16 cellular contexts compared by ENCODE assay signal in genomic region chr11:86737752-86738151, GRCh38.
DNase-seq lines count a peak whose midpoint lies in the region; ATAC-seq and TF ChIP-seq lines count a peak whose summit lies in the region.
"Had no signal": no experiment of that assay in that cellular context is flagged by ENCODE, and none has a peak within 500 bp of the region (broad histone marks: within the 10 kb centered on the region; RNA-seq: fewer than 3 reads in every experiment).

No MANE protein-coding gene starts in this region.

- ATAC-seq in left lobe of liver (peak; percentile 26), foreskin keratinocyte (no peak)
- ATAC-seq: CD8-positive, alpha-beta T cell; HCT116; naive thymus-derived CD8-positive, alpha-beta T cell had no signal

- H3K27ac ChIP-seq in stomach smooth muscle (ENCODE audit: low read length) (peak overlapping the region; percentile 24), foreskin keratinocyte (no peak overlapping the region)
- H3K27ac ChIP-seq: testis had no signal

- H3K4me3 ChIP-seq in choroid plexus epithelial cell (ENCODE audit: low read depth, low read length) = no peak overlapping the region
- no peak overlapping the region for H3K4me3 ChIP-seq in stomach smooth muscle (ENCODE audit: low read length in 2 of 2)
- H3K4me3 ChIP-seq: testis had no signal

- H3K9ac ChIP-seq in stomach smooth muscle (ENCODE audit: low read length in 2 of 2) = no peak overlapping the region

- H3K27me3 ChIP-seq in stomach smooth muscle (ENCODE audit: control insufficient read depth in 1 of 2, insufficient read depth in 2 of 2, low read length in 2 of 2) = no peaks in the 10 kb centered on the region
- H3K27me3 ChIP-seq in foreskin keratinocyte = no peaks in the 10 kb centered on the region
- H3K27me3 ChIP-seq: testis had no signal

- TF ChIP-seq CTCF in choroid plexus epithelial cell (conservative IDR thresholded peaks at IDR 0.05; ENCODE audit: low read depth, low read length) = no peak
- no peak for TF ChIP-seq CTCF in foreskin keratinocyte (conservative IDR thresholded peaks at IDR 0.05)

- DNase-seq in LHCN-M2 (ENCODE audit: low read depth) (peak; percentile 91), choroid plexus epithelial cell (ENCODE audit: low read depth) (peak; percentile 50), left lobe of liver (ENCODE audit: low spot score) (no peak), hippocampal formation (lab: John Stamatoyannopoulos, UW) (no peak), SHP77 (lab: John Stamatoyannopoulos, UW) (no peak), foreskin keratinocyte (no peak), NCI-H1092 (lab: John Stamatoyannopoulos, UW) (no peak)
- DNase-seq: CD8-positive, alpha-beta T cell; GDM1; kidney; naive thymus-derived CD8-positive, alpha-beta T cell; NCI-H510A treated with DMSO at 0.1 percent for 48 hours; stimulated activated CD4-positive, alpha-beta T cell treated with anti-CD3 and anti-CD28 coated beads, Interleukin-12 subunit alpha, Interleukin-12 subunit beta, amount 100 ng/mL, for 4 hours; testis had no signal

- H3K4me1 ChIP-seq in stomach smooth muscle (ENCODE audit: control insufficient read depth, insufficient read depth, low read length) (peaks cover 41% of the 10 kb centered on the region), foreskin keratinocyte (peaks cover 39% of the 10 kb centered on the region)

- no peaks in the 10 kb centered on the region for H3K9me3 ChIP-seq in stomach smooth muscle (ENCODE audit: control insufficient read depth in 2 of 2, low read length in 2 of 2)
- H3K9me3 ChIP-seq: testis had no signal

- H3K36me3 ChIP-seq in stomach smooth muscle (ENCODE audit: control insufficient read depth in 2 of 2, insufficient read depth in 2 of 2, low read length in 2 of 2) = no peaks in the 10 kb centered on the region

Comparison
In these comparisons a context has a peak if more than half of its experiments do, and no peak if none do; other contexts are left out.
1. DNase-seq: peak in LHCN-M2 (single experiment) and choroid plexus epithelial cell (single experiment); none in left lobe of liver (single experiment), hippocampal formation (0 of 2), SHP77 (0 of 2), foreskin keratinocyte (0 of 2) and NCI-H1092 (single experiment).